8 cellular contexts compared by ENCODE assay signal in genomic region chr7:27810186-27810585, GRCh38.
"Had no signal": no experiment of that assay in that cellular context is flagged by ENCODE, and none has a peak within 500 bp of the region (broad histone marks: within the 10 kb centered on the region; RNA-seq: fewer than 3 reads in every experiment).

No MANE protein-coding gene starts in this region.

- H3K27ac ChIP-seq: GM23248 had no signal

- H3K27ac Mint-ChIP-seq: HFFc6 had no signal

- H3K36me3 ChIP-seq: HAP-1 had no signal

- H3K9me3 Mint-ChIP-seq: HFFc6 had no signal

- ATAC-seq: HCT116, K562 had no signal

- H3K4me1 ChIP-seq: HAP-1 had no signal

- DNase-seq: GM23248, GOT3, H7, HFFc6, IMR-90 had no signal

- H3K4me3 ChIP-seq: GM23248, HAP-1, K562 had no signal

- H3K4me3 Mint-ChIP-seq: HFFc6 had no signal

- H3K9me3 ChIP-seq: HAP-1 had no signal
